Comparison of ENCODE assay signal across 1 cellular context in genomic region chr15:40793216-40793989, GRCh38.
TF ChIP-seq lines count a peak whose summit lies in the region.

No MANE protein-coding gene starts in this region.

TF ChIP-seq in HepG2, 621 proteins besides CTCF, POLR2A, EP300 and RAD21 (continued from another document and continues in another):
- TF ChIP-seq ZEB1 (IDR thresholded peaks at IDR 0.05; ENCODE audit: insufficient replicate concordance, low read depth) (no peak), SRY (CRISPR knock-in tag; IDR thresholded peaks at IDR 0.05) (no peak), PBX2 (CRISPR knock-in tag; IDR thresholded peaks at IDR 0.05) (no peak), MTF1 (CRISPR knock-in tag; IDR thresholded peaks at IDR 0.05) (no peak), NFYB (CRISPR knock-in tag; IDR thresholded peaks at IDR 0.05) (no peak), ZNF616 (CRISPR knock-in tag; IDR thresholded peaks at IDR 0.05; ENCODE audit: low read depth) (no peak), ZBTB34 (CRISPR knock-in tag; IDR thresholded peaks at IDR 0.05) (no peak), SMARCE1 (IDR thresholded peaks at IDR 0.05; ENCODE audit: borderline replicate concordance) (no peak), GATAD2A (CRISPR knock-in tag; IDR thresholded peaks at IDR 0.05) (peak; percentile 79), ATF1 (CRISPR knock-in tag; IDR thresholded peaks at IDR 0.05) (no peak), CAMTA2 (CRISPR knock-in tag; IDR thresholded peaks at IDR 0.05; ENCODE audit: borderline replicate concordance) (no peak), HBP1 (CRISPR knock-in tag; IDR thresholded peaks at IDR 0.05; ENCODE audit: low read depth) (no peak), CSRNP1 (CRISPR knock-in tag; IDR thresholded peaks at IDR 0.05) (no peak), PBX3 (CRISPR knock-in tag; IDR thresholded peaks at IDR 0.05; ENCODE audit: borderline replicate concordance) (no peak), FOXA1 (IDR thresholded peaks at IDR 0.05) (no peak), FOXA1 (CRISPR knock-in tag; IDR thresholded peaks at IDR 0.05) (peak; percentile 13; the same call in 1 of the 2 replicates), ARID2 (CRISPR knock-in tag; IDR thresholded peaks at IDR 0.05; ENCODE audit: borderline replicate concordance) (no peak), RNF219 (CRISPR knock-in tag; IDR thresholded peaks at IDR 0.05) (no peak), ZBTB1 (CRISPR knock-in tag; IDR thresholded peaks at IDR 0.05; ENCODE audit: borderline replicate concordance) (no peak), ZNF747 (CRISPR knock-in tag; IDR thresholded peaks at IDR 0.05; ENCODE audit: borderline replicate concordance) (peak; percentile 56; the same call in 1 of the 2 replicates), ZNF343 (CRISPR knock-in tag; IDR thresholded peaks at IDR 0.05) (no peak), HOXA7 (CRISPR knock-in tag; IDR thresholded peaks at IDR 0.05) (no peak), TEAD3 (CRISPR knock-in tag; optimal IDR thresholded peaks at IDR 0.05; ENCODE audit: borderline replicate concordance) (peak; percentile 82), ARHGAP35 (CRISPR knock-in tag; IDR thresholded peaks at IDR 0.05; ENCODE audit: borderline replicate concordance) (no peak), ZNF7 (CRISPR knock-in tag; IDR thresholded peaks at IDR 0.05) (no peak), POLR2AphosphoS2 (IDR thresholded peaks at IDR 0.05; ENCODE audit: low read depth, low read length) (no peak), HIVEP1 (CRISPR knock-in tag; IDR thresholded peaks at IDR 0.05) (no peak), ZNF30 (CRISPR knock-in tag; IDR thresholded peaks at IDR 0.05) (no peak), KLF9 (CRISPR knock-in tag; IDR thresholded peaks at IDR 0.05; ENCODE audit: low read depth) (no peak), KMT2A (CRISPR knock-in tag; IDR thresholded peaks at IDR 0.05) (no peak), ZBTB40 (IDR thresholded peaks at IDR 0.05) (no peak), ZBTB40 (CRISPR knock-in tag; IDR thresholded peaks at IDR 0.05) (no peak; the same call in 1 of the 2 replicates), TCF7 (IDR thresholded peaks at IDR 0.05; ENCODE audit: low read depth) (0 out of 2 replicates have a peak, but pooled peaks have one; percentile 6), KDM3A (CRISPR knock-in tag; IDR thresholded peaks at IDR 0.05; ENCODE audit: low read depth) (no peak; the same call in 1 of the 2 replicates), ZNF644 (CRISPR knock-in tag; IDR thresholded peaks at IDR 0.05; ENCODE audit: low read depth) (peak; percentile 37; the same call in 1 of the 2 replicates), DR1 (CRISPR knock-in tag; IDR thresholded peaks at IDR 0.05) (no peak), TFE3 (CRISPR knock-in tag; IDR thresholded peaks at IDR 0.05) (peak; percentile 20; the same call in 1 of the 2 replicates), DBP (CRISPR knock-in tag; IDR thresholded peaks at IDR 0.05; ENCODE audit: not compliant biosample characterization) (no peak), NPAS2 (CRISPR knock-in tag; IDR thresholded peaks at IDR 0.05; ENCODE audit: borderline replicate concordance) (no peak), ZFP41 (CRISPR knock-in tag; IDR thresholded peaks at IDR 0.05; ENCODE audit: borderline replicate concordance) (no peak), SNAI1 (CRISPR knock-in tag; IDR thresholded peaks at IDR 0.05; ENCODE audit: borderline replicate concordance) (no peak), CBX2 (IDR thresholded peaks at IDR 0.05; ENCODE audit: low read depth, low read length) (no peak), CBX2 (CRISPR knock-in tag; IDR thresholded peaks at IDR 0.05; ENCODE audit: low read depth) (no peak), ZNF703 (CRISPR knock-in tag; IDR thresholded peaks at IDR 0.05; ENCODE audit: borderline replicate concordance) (no peak)
